In genomic region chr2:29063646-29064372, GRCh38 we compare ENCODE assay signal across 11 cellular contexts. TPM values are rescaled to one million over a fixed set of nuclear protein-coding genes. Genes with fewer than 3 reads are reported as not detected.
DNase-seq lines count a peak whose midpoint lies in the region; ATAC-seq and TF ChIP-seq lines count a peak whose summit lies in the region.
"Had no signal": no experiment of that assay in that cellular context is flagged by ENCODE, and none has a peak within 500 bp of the region (broad histone marks: within the 10 kb centered on the region; RNA-seq: fewer than 3 reads in every experiment).

No MANE protein-coding gene starts in this region.

- H3K4me1 ChIP-seq in mammary epithelial cell (ENCODE audit: insufficient read depth, low read length) (peaks cover 54% of the 10 kb centered on the region), suprapubic skin (peaks cover 62% of the 10 kb centered on the region), upper lobe of right lung (peaks cover 7% of the 10 kb centered on the region)

- TF ChIP-seq CTCF in mammary epithelial cell (conservative IDR thresholded peaks at IDR 0.05 in 1 of 2, IDR thresholded peaks at IDR 0.05 in 1 of 2; ENCODE audit: extremely low read depth in 1 of 2, insufficient read depth in 1 of 2, low read depth in 1 of 2, low read length in 2 of 2) (no peak), suprapubic skin (IDR thresholded peaks at IDR 0.05) (no peak), upper lobe of right lung (IDR thresholded peaks at IDR 0.05) (no peak)

- H3K36me3 ChIP-seq in mammary epithelial cell (ENCODE audit: insufficient read depth, low read length) (no peaks in the 10 kb centered on the region), suprapubic skin (no peaks in the 10 kb centered on the region), upper lobe of right lung (no peaks in the 10 kb centered on the region)

- TF ChIP-seq EP300 in suprapubic skin (IDR thresholded peaks at IDR 0.05), result no peak

- WGBS in mammary epithelial cell (ENCODE audit: low coverage, missing lambda C conversion rate), result 22% methylated on average over 18 of the region's 20 CpGs
- 44% methylated on average over 20 of the region's 20 CpGs for WGBS in suprapubic skin

- TF ChIP-seq POLR2A in suprapubic skin (IDR thresholded peaks at IDR 0.05), result no peak

- CTCF ChIA-PET in mammary epithelial cell (lab: Charles Lee; ENCODE audit: low non-redundant PET), result no interaction called here

- H3K79me2 ChIP-seq in mammary epithelial cell (ENCODE audit: insufficient read depth, low read length), result no peaks in the 10 kb centered on the region

- H3K9me3 ChIP-seq in mammary epithelial cell (replicated peaks; ENCODE audit: insufficient read depth, low read length), result no peaks in the 10 kb centered on the region
- H3K9me3 ChIP-seq in suprapubic skin, result no peaks in the 10 kb centered on the region
- no peaks in the 10 kb centered on the region for H3K9me3 ChIP-seq in upper lobe of right lung

- H3K27ac ChIP-seq in mammary epithelial cell (ENCODE audit: insufficient read depth, low read depth, low read length) (no peak overlapping the region), layer of hippocampus (ENCODE audit: low read depth, low read length) (peak overlapping the region; percentile 92), suprapubic skin (peak overlapping the region; percentile 92), upper lobe of right lung (no peak overlapping the region)

- intact Hi-C loops in mammary epithelial cell (cut with micrococcal nuclease) (no loop called here), upper lobe of right lung (cut with DNase I) (no loop called here)

- peak overlapping the region; percentile 17 for H3K4me2 ChIP-seq in mammary epithelial cell (ENCODE audit: insufficient read depth, low read depth, low read length)

- H3K27me3 ChIP-seq in mammary epithelial cell (ENCODE audit: insufficient read depth, low read length) (no peaks in the 10 kb centered on the region), layer of hippocampus (ENCODE audit: control insufficient read depth, insufficient read depth, low read length) (peaks cover 2% of the 10 kb centered on the region), suprapubic skin (no peaks in the 10 kb centered on the region), upper lobe of right lung (no peaks in the 10 kb centered on the region)

- peak; percentile 16 for DNase-seq in HT-29 (ENCODE audit: low spot score)
- DNase-seq in mammary epithelial cell, result no peak
- DNase-seq in suprapubic skin (ENCODE audit: low spot score in 2 of 2), result no peak
- DNase-seq in NCI-H2227 (lab: John Stamatoyannopoulos, UW; ENCODE audit: unreplicated experiment), result no peak
- no peak for DNase-seq in upper lobe of right lung
- DNase-seq in NCI-H1436 (lab: John Stamatoyannopoulos, UW), result no peak
- DNase-seq: erythroblast, H7, NCI-H1436 treated with DMSO at 0.1 percent for 48 hours, RPMI8226 had no signal

- in situ Hi-C loops in mammary epithelial cell (cut with MboI; ENCODE audit: low sequenced_read_pairs in 2 of 2), result no loop called here

- BruUV-seq in mammary epithelial cell (replicated peaks; lab: Mats Ljungman, UMichigan), result no TSS peak

- peak overlapping the region; percentile 80 for H2AFZ ChIP-seq in mammary epithelial cell (ENCODE audit: low read depth, low read length)

- H4K20me1 ChIP-seq in mammary epithelial cell (ENCODE audit: insufficient read depth, low read length), result no peaks in the 10 kb centered on the region

- no peak for ATAC-seq in upper lobe of right lung

- dilution Hi-C loops in mammary epithelial cell (cut with HindIII; ENCODE audit: low sequenced_read_pairs), result no loop called here

- no peak overlapping the region for H3K9ac ChIP-seq in mammary epithelial cell (ENCODE audit: insufficient read depth, low read length)

- H3K4me3 ChIP-seq in mammary epithelial cell (replicated peaks in 1 of 3; ENCODE audit: insufficient read depth in 1 of 3, low read depth in 2 of 3, low read length in 3 of 3) (no peak overlapping the region), suprapubic skin (peak overlapping the region; percentile 6), upper lobe of right lung (no peak overlapping the region)

RNA-seq across cellular contexts. Expression of gene PCARE, which starts 10.5 kb away (rescaled TPM):
- total RNA-seq in HT-29 (2014; rRNA removed; shearing (Covaris generic)), result not detected in 2 replicates
- total RNA-seq in mammary epithelial cell (under 1 TPM in 1 of 2 donors, not detected in 1; under 0.01 TPM), suprapubic skin (under 1 TPM; 0.04 to 0.34 (median 0.14) TPM), upper lobe of right lung (0.55 TPM)
- 0.05 TPM for polyA plus RNA-seq in mammary epithelial cell
- not detected for polyA minus RNA-seq in mammary epithelial cell
- total RNA-seq: H7 had no signal

RNA-seq across cellular contexts. Expression of gene CLIP4, which starts 51.4 kb away (rescaled TPM):
- total RNA-seq in HT-29 (2014; rRNA removed; shearing (Covaris generic)), result 9.1 and 11.3 TPM in 2 replicates
- total RNA-seq in mammary epithelial cell, result 100 to 1,000 TPM in 1 of 2 donors, 10 to 100 TPM in 1; 89.8 to 257 TPM
- polyA plus RNA-seq in mammary epithelial cell, result 37.2 TPM
- polyA minus RNA-seq in mammary epithelial cell, result 51.4 TPM
- total RNA-seq in suprapubic skin, result 100 to 1,000 TPM in 1 of 4 donors, 10 to 100 TPM in 3; 61.9 to 173 (median 67.4) TPM
- total RNA-seq in upper lobe of right lung, result 61.1 TPM

Comparison
In these comparisons a context has a peak if more than half of its experiments do, and no peak if none do; other contexts are left out.
1. H3K27ac ChIP-seq: peak in layer of hippocampus (single experiment) and suprapubic skin (single experiment); none in mammary epithelial cell (single experiment) and upper lobe of right lung (single experiment).